In the genomic region with DNA sequence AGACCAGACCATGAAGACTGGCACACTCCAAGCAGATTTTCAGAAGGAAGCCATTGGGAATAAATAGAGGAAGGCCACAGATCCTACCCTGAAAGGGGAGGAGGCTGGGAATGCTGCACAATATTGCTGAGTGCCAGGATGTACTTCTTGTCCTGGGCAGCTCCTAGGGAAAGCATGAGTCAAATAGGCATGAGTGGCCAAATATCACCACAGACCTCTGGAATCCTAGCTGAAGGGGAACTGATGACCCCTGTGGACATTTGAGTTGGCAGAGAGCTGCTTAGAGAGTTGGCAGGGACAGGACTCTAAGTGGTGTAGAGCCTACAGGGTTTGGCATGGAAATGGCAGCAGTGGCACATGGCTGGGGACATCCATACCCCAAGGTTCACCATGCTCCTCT, we compare ENCODE assay signal across 20 cellular contexts.
"Had no signal": no experiment of that assay in that cellular context is flagged by ENCODE, and none has a peak within 500 bp of the region (broad histone marks: within the 10 kb centered on the region; RNA-seq: fewer than 3 reads in every experiment).

No MANE protein-coding gene starts in this region.

- DNase-seq: effector memory CD8-positive, alpha-beta T cell; foreskin melanocyte; heart left ventricle; hippocampal formation; kidney glomerular epithelial cell; mesendoderm; naive thymus-derived CD4-positive, alpha-beta T cell; nephron progenitor cell; stimulated activated CD4-positive, alpha-beta T cell treated with anti-CD3 and anti-CD28 coated beads, Interleukin-2, amount 100 ng/mL, for 24 hours; stimulated activated CD4-positive, alpha-beta T cell treated with anti-CD3 and anti-CD28 coated beads, Interleukin-4, amount 100 ng/mL, for 4 hours; stimulated activated naive CD4-positive, alpha-beta T cell; stomach; tibial artery; upper lobe of left lung; uterus had no signal

- H3K4me1 ChIP-seq: esophagus muscularis mucosa, stomach, tibial artery, upper lobe of left lung, uterus had no signal

- ATAC-seq: effector memory CD8-positive, alpha-beta T cell; heart left ventricle; naive thymus-derived CD4-positive, alpha-beta T cell; sciatic nerve had no signal

- H3K27me3 ChIP-seq: esophagus muscularis mucosa, heart left ventricle, stomach, tibial artery, upper lobe of left lung, uterus had no signal

- FAIRE-seq: islet of Langerhans had no signal

- H3K4me3 ChIP-seq: esophagus muscularis mucosa, heart left ventricle, skin epidermis, stomach, tibial artery, upper lobe of left lung, uterus had no signal

- H3K9me3 ChIP-seq: upper lobe of left lung, uterus had no signal

- H3K27ac ChIP-seq: epithelial cell of prostate, esophagus muscularis mucosa, heart left ventricle, skin epidermis, stomach, tibial artery, upper lobe of left lung, uterus had no signal

- H3K36me3 ChIP-seq: esophagus muscularis mucosa, heart left ventricle, stomach, tibial artery, upper lobe of left lung, uterus had no signal
